Comparison of ENCODE assay signal across 34 cellular contexts in the genomic region with DNA sequence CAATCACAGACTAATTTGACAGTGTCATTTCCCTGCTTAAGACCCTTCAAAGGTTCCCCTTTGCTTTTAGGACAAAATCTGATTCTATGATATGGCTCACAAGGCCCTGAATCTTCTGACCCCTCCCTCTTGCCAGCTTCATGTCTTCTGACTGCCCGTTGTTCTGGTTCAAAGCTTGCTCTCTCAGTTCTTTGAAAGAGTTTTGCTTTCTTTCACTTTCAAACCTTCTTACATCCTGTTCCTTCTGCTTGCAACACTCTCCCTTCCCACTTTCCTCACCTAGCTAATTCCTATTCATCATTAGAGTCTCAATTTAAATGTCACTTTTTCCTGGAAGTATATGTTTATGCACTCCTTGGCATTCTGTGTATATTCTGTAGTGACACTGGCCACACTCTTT.
DNase-seq lines count a peak whose midpoint lies in the region; ATAC-seq and TF ChIP-seq lines count a peak whose summit lies in the region.
"Had no signal": no experiment of that assay in that cellular context is flagged by ENCODE, and none has a peak within 500 bp of the region (broad histone marks: within the 10 kb centered on the region; RNA-seq: fewer than 3 reads in every experiment).

No MANE protein-coding gene starts in this region.

- no peaks in the 10 kb centered on the region for H3K9me3 ChIP-seq in DND-41 (ENCODE audit: insufficient read depth, low read length, severe bottlenecking)
- H3K9me3 ChIP-seq: ascending aorta, lower lobe of right lung, mucosa of descending colon, pancreas, suprapubic skin had no signal

- no peak overlapping the region for H3K27ac ChIP-seq in DND-41 (ENCODE audit: low read length)
- H3K27ac ChIP-seq: 22Rv1, ascending aorta, lower lobe of right lung, pancreas, right atrium auricular region, suprapubic skin had no signal

- ATAC-seq in DND-41 (ENCODE audit: insufficient read depth, low read depth) (peak; percentile 42; the same call in 2 of the 3 replicates), GM18868 (IDR thresholded peaks at IDR 0.05; ENCODE audit: unreplicated experiment) (peak; percentile 69), GM21723 (IDR thresholded peaks at IDR 0.05; ENCODE audit: unreplicated experiment) (peak; percentile 66), HG03159 (IDR thresholded peaks at IDR 0.05; ENCODE audit: unreplicated experiment) (peak; percentile 60)
- no peak for ATAC-seq in activated CD8-positive, alpha-beta T cell treated with anti-CD3 and anti-CD28 coated beads, Interleukin-2, amount 10 ng/mL, durations not matched to agents 7 days and 5 days
- ATAC-seq: activated naive CD4-positive, alpha-beta T cell treated with anti-CD3 and anti-CD28 coated beads, Interleukin-2, amount 50 U/mL, for 72 hours; HCT116; lower lobe of right lung; mucosa of descending colon; pancreas; SK-N-SH treated with all-trans-retinoic acid at 6 μM for 48 hours; stimulated activated naive B cell treated with anti-CD40 and anti-IgM and Interleukin-4, amounts not matched to agents 10 μg/mL and 1 μg/mL and 100 μg/mL, for 72 hours; WTC11 had no signal

- H3K36me3 Mint-ChIP-seq in activated naive CD8-positive, alpha-beta T cell treated with anti-CD3 and anti-CD28 coated beads for 36 hours: peaks cover 4% of the 10 kb centered on the region
- no peaks in the 10 kb centered on the region for H3K36me3 Mint-ChIP-seq in activated CD8-positive, alpha-beta T cell treated with anti-CD3 and anti-CD28 coated beads, Interleukin-2, amount 10 ng/mL, durations not matched to agents 7 days and 5 days (ENCODE audit: low read depth)
- H3K36me3 Mint-ChIP-seq: activated naive CD4-positive, alpha-beta T cell treated with anti-CD3 and anti-CD28 coated beads, Interleukin-2, amount 50 U/mL, for 72 hours; stimulated activated naive B cell treated with anti-CD40 and anti-IgM and Interleukin-4, amounts not matched to agents 10 μg/mL and 1 μg/mL and 100 μg/mL, for 72 hours; WTC11 had no signal

- H2AFZ ChIP-seq in DND-41 (ENCODE audit: low read depth, low read length): no peak overlapping the region

- no peak overlapping the region for H3K4me3 Mint-ChIP-seq in activated naive CD8-positive, alpha-beta T cell treated with anti-CD3 and anti-CD28 coated beads for 36 hours
- H3K4me3 Mint-ChIP-seq in activated CD8-positive, alpha-beta T cell treated with anti-CD3 and anti-CD28 coated beads, Interleukin-2, amount 10 ng/mL, durations not matched to agents 7 days and 5 days: no peak overlapping the region
- H3K4me3 Mint-ChIP-seq: dendritic cell treated with granulocyte-macrophage colony-stimulating factor and Interleukin-4, amounts not matched to agents 40 ng/mL and 50 ng/mL, for 4 days; nephron; stimulated activated naive B cell treated with anti-CD40 and anti-IgM and Interleukin-4, amounts not matched to agents 10 μg/mL and 1 μg/mL and 100 μg/mL, for 72 hours; T-helper 2 cell treated with Interferon-gamma antibody and Interleukin-4, amounts not matched to agents 5 μg/mL and 100 μg/mL, for 36 hours; WTC11 had no signal

- CTCF ChIA-PET in activated CD8-positive, alpha-beta T cell treated with anti-CD3 and anti-CD28 coated beads, Interleukin-2, amount 10 ng/mL, durations not matched to agents 7 days and 5 days (lab: Charles Lee): no interaction called here

- H4K20me1 ChIP-seq in DND-41 (ENCODE audit: insufficient read depth, low read length): no peaks in the 10 kb centered on the region

- no peaks in the 10 kb centered on the region for H3K27me3 ChIP-seq in DND-41 (ENCODE audit: insufficient read depth, low read length, poor library complexity)
- H3K27me3 ChIP-seq: ascending aorta, right atrium auricular region, suprapubic skin had no signal

- H3K9me3 Mint-ChIP-seq in activated naive CD8-positive, alpha-beta T cell treated with anti-CD3 and anti-CD28 coated beads for 36 hours: no peaks in the 10 kb centered on the region
- H3K9me3 Mint-ChIP-seq in activated CD8-positive, alpha-beta T cell treated with anti-CD3 and anti-CD28 coated beads, Interleukin-2, amount 10 ng/mL, durations not matched to agents 7 days and 5 days (ENCODE audit: insufficient read depth): no peaks in the 10 kb centered on the region
- H3K9me3 Mint-ChIP-seq: activated naive CD4-positive, alpha-beta T cell treated with anti-CD3 and anti-CD28 coated beads, Interleukin-2, amount 50 U/mL, for 72 hours; activated T-helper 2 cell treated with anti-CD3 and anti-CD28 coated beads, Interferon-gamma antibody, Interleukin-2, Interleukin-4, amounts not matched to agents 10 μg/mL and 5 μg/mL and 100 μg/mL, durations not matched to agents 14 hours and 24 hours and 36 hours; dendritic cell treated with granulocyte-macrophage colony-stimulating factor and Interleukin-4, amounts not matched to agents 40 ng/mL and 50 ng/mL, for 4 days; T-helper 2 cell treated with Interferon-gamma antibody and Interleukin-4, amounts not matched to agents 5 μg/mL and 100 μg/mL, for 36 hours; WTC11 had no signal

- no peaks in the 10 kb centered on the region for H3K79me2 ChIP-seq in DND-41 (ENCODE audit: insufficient read depth, low read length)

- no peaks in the 10 kb centered on the region for H3K36me3 ChIP-seq in DND-41 (ENCODE audit: insufficient read depth, low read length)
- H3K36me3 ChIP-seq: ascending aorta, lower lobe of right lung, pancreas, right atrium auricular region, suprapubic skin had no signal

- POLR2A ChIA-PET in activated CD8-positive, alpha-beta T cell treated with anti-CD3 and anti-CD28 coated beads, Interleukin-2, amount 10 ng/mL, durations not matched to agents 7 days and 5 days (lab: Charles Lee): no interaction called here

- no peak overlapping the region for H3K4me2 ChIP-seq in DND-41 (ENCODE audit: insufficient read depth, low read length)

- no peak overlapping the region for H3K27ac Mint-ChIP-seq in activated naive CD8-positive, alpha-beta T cell treated with anti-CD3 and anti-CD28 coated beads for 36 hours
- no peak overlapping the region for H3K27ac Mint-ChIP-seq in activated CD8-positive, alpha-beta T cell treated with anti-CD3 and anti-CD28 coated beads, Interleukin-2, amount 10 ng/mL, durations not matched to agents 7 days and 5 days
- H3K27ac Mint-ChIP-seq: activated naive CD4-positive, alpha-beta T cell treated with anti-CD3 and anti-CD28 coated beads, Interleukin-2, amount 50 U/mL, for 72 hours; activated T-helper 2 cell treated with anti-CD3 and anti-CD28 coated beads, Interferon-gamma antibody, Interleukin-2, Interleukin-4, amounts not matched to agents 10 μg/mL and 5 μg/mL and 100 μg/mL, durations not matched to agents 14 hours and 24 hours and 36 hours; dendritic cell treated with granulocyte-macrophage colony-stimulating factor and Interleukin-4, amounts not matched to agents 40 ng/mL and 50 ng/mL, for 4 days; nephron; stimulated activated naive B cell treated with anti-CD40 and anti-IgM and Interleukin-4, amounts not matched to agents 10 μg/mL and 1 μg/mL and 100 μg/mL, for 72 hours; T-helper 2 cell treated with Interferon-gamma antibody and Interleukin-4, amounts not matched to agents 5 μg/mL and 100 μg/mL, for 36 hours; WTC11 had no signal

- H3K9ac ChIP-seq in DND-41 (ENCODE audit: low read depth, low read length): no peak overlapping the region

- no peaks in the 10 kb centered on the region; the same call in 1 of the 2 replicates for H3K4me1 ChIP-seq in DND-41 (ENCODE audit: insufficient read depth, low read length)
- H3K4me1 ChIP-seq: ascending aorta, lower lobe of right lung, pancreas, right atrium auricular region, suprapubic skin had no signal

- H3K4me3 ChIP-seq in DND-41 (ENCODE audit: low read depth in 1 of 2, low read length in 2 of 2): no peak overlapping the region
- H3K4me3 ChIP-seq: ascending aorta, lower lobe of right lung, mucosa of descending colon, pancreas, right atrium auricular region, suprapubic skin had no signal

- H3K4me1 Mint-ChIP-seq in activated naive CD8-positive, alpha-beta T cell treated with anti-CD3 and anti-CD28 coated beads for 36 hours: peaks cover 2% of the 10 kb centered on the region
- H3K4me1 Mint-ChIP-seq in activated CD8-positive, alpha-beta T cell treated with anti-CD3 and anti-CD28 coated beads, Interleukin-2, amount 10 ng/mL, durations not matched to agents 7 days and 5 days (ENCODE audit: low read depth): no peaks in the 10 kb centered on the region
- H3K4me1 Mint-ChIP-seq: WTC11 had no signal

- H3K27me3 Mint-ChIP-seq in activated naive CD8-positive, alpha-beta T cell treated with anti-CD3 and anti-CD28 coated beads for 36 hours: peaks cover 15% of the 10 kb centered on the region
- no peaks in the 10 kb centered on the region for H3K27me3 Mint-ChIP-seq in activated CD8-positive, alpha-beta T cell treated with anti-CD3 and anti-CD28 coated beads, Interleukin-2, amount 10 ng/mL, durations not matched to agents 7 days and 5 days (ENCODE audit: low read depth)
- H3K27me3 Mint-ChIP-seq: dendritic cell treated with granulocyte-macrophage colony-stimulating factor and Interleukin-4, amounts not matched to agents 40 ng/mL and 50 ng/mL, for 4 days had no signal

- DNase-seq in DND-41 (no peak), foreskin melanocyte (no peak), NCI-H2107 (lab: John Stamatoyannopoulos, UW) (no peak)
- no peak for DNase-seq in activated naive CD8-positive, alpha-beta T cell treated with anti-CD3 and anti-CD28 coated beads for 36 hours
- no peak for DNase-seq in activated CD8-positive, alpha-beta T cell treated with anti-CD3 and anti-CD28 coated beads, Interleukin-2, amount 10 ng/mL, durations not matched to agents 7 days and 5 days
- DNase-seq: activated CD4-positive, alpha-beta T cell treated with anti-CD3 and anti-CD28 coated beads, Interleukin-2, amount 50 U/mL, for 4 hours; activated CD8-positive, alpha-beta memory T cell treated with anti-CD3 and anti-CD28 coated beads, Interleukin-2, amount 50 U/mL, for 48 hours; caudate nucleus; IMR-90; islet precursor cell; lower lobe of right lung; mucosa of descending colon; NCI-H1092; NCI-H1930; NCI-H2227 treated with DMSO at 0.1 percent for 48 hours; NCI-H69; pancreas; stimulated activated CD4-positive, alpha-beta T cell treated with anti-CD3 and anti-CD28 coated beads, Interleukin-4, amount 100 ng/mL, for 24 hours; stimulated activated naive B cell treated with anti-CD40 and anti-IgM and Interleukin-4, amounts not matched to agents 10 μg/mL and 1 μg/mL and 100 μg/mL, for 72 hours had no signal

- TF ChIP-seq CTCF in DND-41 (IDR thresholded peaks at IDR 0.05; ENCODE audit: borderline replicate concordance, extremely low read depth, low read length, poor library complexity, severe bottlenecking): no peak
